ENCODE assay signal across 17 cellular contexts in genomic region chr4:97185233-97185632, GRCh38.
DNase-seq lines count a peak whose midpoint lies in the region; ATAC-seq and TF ChIP-seq lines count a peak whose summit lies in the region.
"Had no signal": no experiment of that assay in that cellular context is flagged by ENCODE, and none has a peak within 500 bp of the region (broad histone marks: within the 10 kb centered on the region; RNA-seq: fewer than 3 reads in every experiment).

No MANE protein-coding gene starts in this region.

- H3K36me3 Mint-ChIP-seq in GM23338 (ENCODE audit: low read depth) (peaks cover 5% of the 10 kb centered on the region; the same call in 2 of the 3 replicates), neural progenitor cell (no peaks in the 10 kb centered on the region)

- DNase-seq in DND-41 (peak; percentile 39), GM23338 (ENCODE audit: low spot score) (no peak), NCI-H187 treated with DMSO at 0.1 percent for 48 hours (lab: John Stamatoyannopoulos, UW) (peak; percentile 63), neural progenitor cell (ENCODE audit: low spot score) (no peak), kidney tubule cell (ENCODE audit: low spot score) (no peak), NCI-H1694 treated with DMSO at 0.1 percent for 48 hours (lab: John Stamatoyannopoulos, UW) (no peak)
- DNase-seq: ACHN; Caco-2; CD4-positive, alpha-beta T cell; GM23248; H7; HFFc6; KG1 had no signal

- no peak overlapping the region for H3K9ac ChIP-seq in DND-41 (ENCODE audit: low read depth, low read length)
- no peak overlapping the region for H3K9ac ChIP-seq in neural progenitor cell
- H3K9ac ChIP-seq: GM23248 had no signal

- H3K4me3 Mint-ChIP-seq in GM23338 (no peak overlapping the region), neural progenitor cell (no peak overlapping the region)
- H3K4me3 Mint-ChIP-seq: CD4-positive, alpha-beta T cell; HFFc6 had no signal

- H3K79me2 ChIP-seq in DND-41 (ENCODE audit: insufficient read depth, low read length) (no peaks in the 10 kb centered on the region), GM23338 (replicated peaks; ENCODE audit: insufficient read depth) (no peaks in the 10 kb centered on the region), neural progenitor cell (ENCODE audit: low read depth) (no peaks in the 10 kb centered on the region)

- H3F3A ChIP-seq in GM23338 (replicated peaks; ENCODE audit: low read depth): no peaks in the 10 kb centered on the region
- H3F3A ChIP-seq in neural progenitor cell (ENCODE audit: low read depth): no peaks in the 10 kb centered on the region

- no peaks in the 10 kb centered on the region for H3K27me3 Mint-ChIP-seq in GM23338 (ENCODE audit: insufficient read depth, low read depth, poor library complexity)
- H3K27me3 Mint-ChIP-seq in neural progenitor cell (ENCODE audit: insufficient read depth, low read depth): no peaks in the 10 kb centered on the region
- H3K27me3 Mint-ChIP-seq: CD4-positive, alpha-beta T cell had no signal

- ATAC-seq in DND-41 (ENCODE audit: insufficient read depth, low read depth) (peak; percentile 96), GM23338 (no peak), HG02973 (IDR thresholded peaks at IDR 0.05; ENCODE audit: unreplicated experiment) (no peak), HG02884 (IDR thresholded peaks at IDR 0.05; ENCODE audit: unreplicated experiment) (no peak)
- ATAC-seq: HCT116 had no signal

- H3K27ac ChIP-seq in DND-41 (ENCODE audit: low read length): peak overlapping the region; percentile 75
- H3K27ac ChIP-seq in GM23338 (ENCODE audit: low read depth): no peak overlapping the region
- no peak overlapping the region for H3K27ac ChIP-seq in neural progenitor cell
- H3K27ac ChIP-seq: C4-2B, GM23248 had no signal

- no peaks in the 10 kb centered on the region for H4K20me1 ChIP-seq in DND-41 (ENCODE audit: insufficient read depth, low read length)
- no peaks in the 10 kb centered on the region for H4K20me1 ChIP-seq in GM23338 (replicated peaks; ENCODE audit: insufficient read depth)
- H4K20me1 ChIP-seq in neural progenitor cell (ENCODE audit: low read depth): no peaks in the 10 kb centered on the region

- H3K4me2 ChIP-seq in DND-41 (ENCODE audit: insufficient read depth, low read length): peak overlapping the region; percentile 44; the same call in 1 of the 2 replicates
- no peak overlapping the region for H3K4me2 ChIP-seq in GM23338
- no peak overlapping the region for H3K4me2 ChIP-seq in neural progenitor cell

- TF ChIP-seq CTCF in DND-41 (IDR thresholded peaks at IDR 0.05; ENCODE audit: borderline replicate concordance, extremely low read depth, low read length, poor library complexity, severe bottlenecking) (no peak), GM23338 (conservative IDR thresholded peaks at IDR 0.05; ENCODE audit: low read depth in 2 of 2) (no peak), neural progenitor cell (IDR thresholded peaks at IDR 0.05) (no peak)

- H3K4me1 ChIP-seq in DND-41 (ENCODE audit: insufficient read depth, low read length) (peaks cover 21% of the 10 kb centered on the region), GM23338 (ENCODE audit: insufficient read depth) (0 out of 2 replicates have a peak, but pooled peaks cover 4% of the 10 kb centered on the region), neural progenitor cell (peaks cover 3% of the 10 kb centered on the region)
- H3K4me1 ChIP-seq: Caco-2 had no signal

- H3K27ac Mint-ChIP-seq in GM23338 (no peak overlapping the region), neural progenitor cell (no peak overlapping the region)
- H3K27ac Mint-ChIP-seq: CD4-positive, alpha-beta T cell; HFFc6 had no signal

- no peaks in the 10 kb centered on the region for H3K4me1 Mint-ChIP-seq in GM23338
- peaks cover 10% of the 10 kb centered on the region for H3K4me1 Mint-ChIP-seq in neural progenitor cell

- H3K9me2 ChIP-seq in GM23338 (ENCODE audit: insufficient read depth): no peaks in the 10 kb centered on the region; the same call in 1 of the 2 replicates

- H2AFZ ChIP-seq in DND-41 (ENCODE audit: low read depth, low read length): 0 out of 2 replicates have a peak overlapping the region, but pooled peaks have one; percentile 2
- peak overlapping the region; percentile 57; the same call in 1 of the 2 replicates for H2AFZ ChIP-seq in GM23338
- H2AFZ ChIP-seq in neural progenitor cell (replicated peaks): peak overlapping the region; percentile 39
- H2AFZ ChIP-seq: GM23248 had no signal

- H3K9me3 Mint-ChIP-seq in GM23338 (peaks cover 3% of the 10 kb centered on the region; the same call in 1 of the 3 replicates), neural progenitor cell (peaks cover 6% of the 10 kb centered on the region)

- H3K4me3 ChIP-seq in DND-41 (ENCODE audit: low read depth in 1 of 2, low read length in 2 of 2) (no peak overlapping the region), GM23338 (no peak overlapping the region), neural progenitor cell (no peak overlapping the region)
- H3K4me3 ChIP-seq: GM23248 had no signal

- H3K9me3 ChIP-seq in DND-41 (ENCODE audit: insufficient read depth, low read length, severe bottlenecking) (no peaks in the 10 kb centered on the region), neural progenitor cell (ENCODE audit: low read depth) (no peaks in the 10 kb centered on the region)
- H3K9me3 ChIP-seq: Caco-2 had no signal

- H3K27me3 ChIP-seq in DND-41 (ENCODE audit: insufficient read depth, low read length, poor library complexity) (no peaks in the 10 kb centered on the region), GM23338 (ENCODE audit: insufficient read depth) (no peaks in the 10 kb centered on the region), neural progenitor cell (no peaks in the 10 kb centered on the region)

- H3K36me3 ChIP-seq in DND-41 (ENCODE audit: insufficient read depth, low read length) (no peaks in the 10 kb centered on the region), GM23338 (ENCODE audit: insufficient read depth) (no peaks in the 10 kb centered on the region), neural progenitor cell (no peaks in the 10 kb centered on the region)

TF ChIP-seq in GM23338, 12 proteins besides CTCF, POLR2A, EP300 and RAD21:
- TF ChIP-seq CREB1 (CRISPR knock-in tag; IDR thresholded peaks at IDR 0.05; ENCODE audit: low read depth) (no peak), EZH2 (IDR thresholded peaks at IDR 0.05; ENCODE audit: low read depth, unreplicated experiment) (no peak), ETS1 (IDR thresholded peaks at IDR 0.05) (no peak), POLR2AphosphoS5 (IDR thresholded peaks at IDR 0.05; ENCODE audit: low read depth) (no peak)
TF ChIP-seq in GM23338: peak in this region for 0.

Comparison
In these comparisons a context has a peak if more than half of its experiments do, and no peak if none do; other contexts are left out.
1. DNase-seq: peak in DND-41 (single experiment) and NCI-H187 treated with DMSO at 0.1 percent for 48 hours (single experiment); none in GM23338 (single experiment), neural progenitor cell (single experiment), kidney tubule cell (single experiment) and NCI-H1694 treated with DMSO at 0.1 percent for 48 hours (single experiment).
2. H2AFZ ChIP-seq: peak in every context shown above with its lines; median percentile 57 in GM23338; 39 in neural progenitor cell; 2 in DND-41.